Comparison of ENCODE assay signal across 26 cellular contexts in genomic region chr12:87238466-87238865, GRCh38.
"Had no signal": no experiment of that assay in that cellular context is flagged by ENCODE, and none has a peak within 500 bp of the region (broad histone marks: within the 10 kb centered on the region; RNA-seq: fewer than 3 reads in every experiment).

No MANE protein-coding gene starts in this region.

- FAIRE-seq: colon, endometrium, endothelial cell of umbilical vein, frontal cortex had no signal

- H3K4me3 ChIP-seq: colonic mucosa, coronary artery, dorsolateral prefrontal cortex, esophagus muscularis mucosa, esophagus squamous epithelium, gastrocnemius medialis, gastroesophageal sphincter, heart left ventricle, heart right ventricle had no signal

- H3K9me3 Mint-ChIP-seq: dendritic cell treated with granulocyte-macrophage colony-stimulating factor and Interleukin-4, amounts not matched to agents 40 ng/mL and 50 ng/mL, for 4 days had no signal

- H3K27ac ChIP-seq: colonic mucosa, coronary artery, dorsolateral prefrontal cortex, epithelial cell of prostate, esophagus muscularis mucosa, esophagus squamous epithelium, foreskin keratinocyte, gastrocnemius medialis, gastroesophageal sphincter, heart left ventricle, heart right ventricle had no signal

- H3K27me3 Mint-ChIP-seq: dendritic cell treated with granulocyte-macrophage colony-stimulating factor and Interleukin-4, amounts not matched to agents 40 ng/mL and 50 ng/mL, for 4 days; effector memory CD8-positive, alpha-beta T cell had no signal

- H3K4me1 ChIP-seq: colonic mucosa, esophagus muscularis mucosa, esophagus squamous epithelium, foreskin keratinocyte, gastrocnemius medialis, gastroesophageal sphincter, heart left ventricle had no signal

- H3K36me3 ChIP-seq: colonic mucosa, esophagus muscularis mucosa, esophagus squamous epithelium, gastrocnemius medialis, gastroesophageal sphincter, heart left ventricle, heart right ventricle had no signal

- H3K4me3 Mint-ChIP-seq: dendritic cell treated with granulocyte-macrophage colony-stimulating factor and Interleukin-4, amounts not matched to agents 40 ng/mL and 50 ng/mL, for 4 days; effector memory CD8-positive, alpha-beta T cell had no signal

- H3K9me3 ChIP-seq: colonic mucosa, esophagus muscularis mucosa, esophagus squamous epithelium, gastrocnemius medialis, gastroesophageal sphincter, heart left ventricle, heart right ventricle had no signal

- DNase-seq: colonic mucosa; cortex of kidney; dermis blood vessel endothelial cell; dorsolateral prefrontal cortex; effector CD4-positive, alpha-beta T cell; effector CD8-positive, alpha-beta T cell; effector memory CD4-positive, alpha-beta T cell; effector memory CD8-positive, alpha-beta T cell; erythroblast; esophagus squamous epithelium; foreskin fibroblast; foreskin keratinocyte; foreskin melanocyte; gastrocnemius medialis; head of caudate nucleus; heart left ventricle; heart right ventricle had no signal

- H3K27me3 ChIP-seq: colonic mucosa, esophagus muscularis mucosa, esophagus squamous epithelium, foreskin keratinocyte, gastrocnemius medialis, gastroesophageal sphincter, heart left ventricle, heart right ventricle had no signal

- H3K27ac Mint-ChIP-seq: dendritic cell treated with granulocyte-macrophage colony-stimulating factor and Interleukin-4, amounts not matched to agents 40 ng/mL and 50 ng/mL, for 4 days; effector memory CD8-positive, alpha-beta T cell had no signal
